ENCODE assay signal across 1 cellular context in the genomic region with DNA sequence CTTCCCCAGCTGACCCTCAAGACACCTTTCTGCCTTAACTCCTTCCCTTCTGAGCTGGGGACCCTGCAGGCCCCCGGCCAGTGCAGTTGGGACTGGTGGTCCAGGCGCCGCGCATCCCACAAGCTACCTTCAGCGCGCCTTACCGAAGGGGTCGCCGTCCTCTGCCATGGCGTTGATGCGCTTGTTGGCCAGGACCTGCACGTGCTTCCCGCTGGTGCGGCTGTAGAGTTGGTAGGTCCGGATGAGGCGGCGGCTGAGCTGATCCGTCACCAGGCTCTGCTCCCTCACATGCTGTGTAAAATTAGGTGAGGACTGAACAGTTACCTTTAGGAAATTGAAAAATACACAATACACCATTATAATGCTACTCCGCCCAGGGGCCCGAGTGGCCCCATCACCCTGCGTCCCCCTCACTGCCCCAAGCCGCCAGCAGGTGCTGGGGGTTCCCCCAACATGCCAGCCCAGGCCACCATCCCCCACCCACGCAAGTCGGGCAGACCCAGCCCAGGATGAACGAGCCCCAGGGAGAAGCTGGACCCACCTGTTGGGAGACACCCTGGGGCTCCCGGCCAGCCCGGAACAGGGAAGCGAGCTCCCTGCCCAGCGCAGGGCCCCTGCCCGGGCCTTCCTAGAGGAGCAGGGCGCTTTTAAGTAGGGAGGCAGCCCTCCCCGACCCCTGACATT.
TF ChIP-seq lines count a peak whose summit lies in the region.

No MANE protein-coding gene starts in this region.

TF ChIP-seq in WTC11, 78 proteins besides CTCF, POLR2A, EP300 and RAD21 (continued from another document):
- TF ChIP-seq, protein P1, sequence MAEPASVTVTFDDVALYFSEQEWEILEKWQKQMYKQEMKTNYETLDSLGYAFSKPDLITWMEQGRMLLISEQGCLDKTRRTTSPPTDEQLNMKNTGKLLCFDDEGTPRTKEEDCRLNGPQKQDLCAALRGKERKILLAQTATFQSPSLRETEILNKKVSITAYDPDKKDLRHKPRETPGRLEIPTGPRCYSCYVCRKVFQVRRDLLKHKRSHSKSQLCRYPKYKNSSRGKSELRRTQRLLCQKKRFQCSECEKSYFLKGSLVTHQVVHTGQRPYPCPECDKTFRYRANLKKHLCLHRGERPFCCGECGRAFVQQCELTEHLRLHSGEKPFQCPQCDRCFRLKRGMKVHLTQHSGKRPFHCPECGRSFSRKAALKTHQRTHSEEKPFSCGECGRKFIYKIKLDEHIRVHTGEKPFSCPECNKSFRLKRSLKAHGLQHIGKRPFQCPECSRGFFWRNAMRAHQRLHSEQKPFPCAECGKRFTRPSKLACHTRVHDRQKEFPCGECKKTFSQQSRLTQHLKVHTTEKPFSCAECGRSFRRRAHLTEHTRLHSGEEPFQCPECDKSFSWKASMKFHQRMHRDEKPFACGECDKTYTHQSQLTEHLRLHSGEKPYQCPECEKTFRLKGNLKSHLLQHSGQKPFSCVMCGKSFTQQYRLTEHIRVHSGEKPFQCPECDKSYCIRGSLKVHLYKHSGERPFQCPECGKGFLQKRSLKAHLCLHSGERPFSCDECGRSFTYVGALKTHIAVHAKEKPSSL (CRISPR knock-in tag; conservative IDR thresholded peaks at IDR 0.05): no peak
- TF ChIP-seq KAT7 (CRISPR knock-in tag; IDR thresholded peaks at IDR 0.05; ENCODE audit: borderline replicate concordance) (no peak), NFYB (CRISPR knock-in tag; conservative IDR thresholded peaks at IDR 0.05; ENCODE audit: low read depth) (peak; percentile 44; the same call in 1 of the 2 replicates), FOXP1 (CRISPR knock-in tag; IDR thresholded peaks at IDR 0.05; ENCODE audit: borderline replicate concordance) (peak; percentile 89; the same call in 1 of the 2 replicates), ZNF317 (CRISPR knock-in tag; IDR thresholded peaks at IDR 0.05; ENCODE audit: borderline replicate concordance, low read depth) (no peak), JUN (CRISPR knock-in tag; IDR thresholded peaks at IDR 0.05) (peak; percentile 55; the same call in 1 of the 2 replicates), SMAD4 (CRISPR knock-in tag; IDR thresholded peaks at IDR 0.05) (0 out of 2 replicates have a peak, but pooled peaks have one; percentile 36), TEAD4 (CRISPR knock-in tag; IDR thresholded peaks at IDR 0.05) (0 out of 2 replicates have a peak, but pooled peaks have one; percentile 25), ZNF423 (CRISPR knock-in tag; IDR thresholded peaks at IDR 0.05) (peak; percentile 37), RELA (CRISPR knock-in tag; IDR thresholded peaks at IDR 0.05; ENCODE audit: borderline replicate concordance) (peak; percentile 93), MXD4 (CRISPR knock-in tag; IDR thresholded peaks at IDR 0.05; ENCODE audit: borderline replicate concordance) (no peak), RORB (CRISPR knock-in tag; IDR thresholded peaks at IDR 0.05) (no peak)
- TF ChIP-seq, protein P2, sequence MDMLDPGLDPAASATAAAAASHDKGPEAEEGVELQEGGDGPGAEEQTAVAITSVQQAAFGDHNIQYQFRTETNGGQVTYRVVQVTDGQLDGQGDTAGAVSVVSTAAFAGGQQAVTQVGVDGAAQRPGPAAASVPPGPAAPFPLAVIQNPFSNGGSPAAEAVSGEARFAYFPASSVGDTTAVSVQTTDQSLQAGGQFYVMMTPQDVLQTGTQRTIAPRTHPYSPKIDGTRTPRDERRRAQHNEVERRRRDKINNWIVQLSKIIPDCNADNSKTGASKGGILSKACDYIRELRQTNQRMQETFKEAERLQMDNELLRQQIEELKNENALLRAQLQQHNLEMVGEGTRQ (CRISPR knock-in tag; IDR thresholded peaks at IDR 0.05): peak; percentile 42; the same call in 1 of the 2 replicates
- TF ChIP-seq, protein P3, sequence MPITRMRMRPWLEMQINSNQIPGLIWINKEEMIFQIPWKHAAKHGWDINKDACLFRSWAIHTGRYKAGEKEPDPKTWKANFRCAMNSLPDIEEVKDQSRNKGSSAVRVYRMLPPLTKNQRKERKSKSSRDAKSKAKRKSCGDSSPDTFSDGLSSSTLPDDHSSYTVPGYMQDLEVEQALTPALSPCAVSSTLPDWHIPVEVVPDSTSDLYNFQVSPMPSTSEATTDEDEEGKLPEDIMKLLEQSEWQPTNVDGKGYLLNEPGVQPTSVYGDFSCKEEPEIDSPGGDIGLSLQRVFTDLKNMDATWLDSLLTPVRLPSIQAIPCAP (CRISPR knock-in tag; IDR thresholded peaks at IDR 0.05): 0 out of 2 replicates have a peak, but pooled peaks have one; percentile 80
- TF ChIP-seq, protein P4, sequence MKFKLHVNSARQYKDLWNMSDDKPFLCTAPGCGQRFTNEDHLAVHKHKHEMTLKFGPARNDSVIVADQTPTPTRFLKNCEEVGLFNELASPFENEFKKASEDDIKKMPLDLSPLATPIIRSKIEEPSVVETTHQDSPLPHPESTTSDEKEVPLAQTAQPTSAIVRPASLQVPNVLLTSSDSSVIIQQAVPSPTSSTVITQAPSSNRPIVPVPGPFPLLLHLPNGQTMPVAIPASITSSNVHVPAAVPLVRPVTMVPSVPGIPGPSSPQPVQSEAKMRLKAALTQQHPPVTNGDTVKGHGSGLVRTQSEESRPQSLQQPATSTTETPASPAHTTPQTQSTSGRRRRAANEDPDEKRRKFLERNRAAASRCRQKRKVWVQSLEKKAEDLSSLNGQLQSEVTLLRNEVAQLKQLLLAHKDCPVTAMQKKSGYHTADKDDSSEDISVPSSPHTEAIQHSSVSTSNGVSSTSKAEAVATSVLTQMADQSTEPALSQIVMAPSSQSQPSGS (CRISPR knock-in tag; IDR thresholded peaks at IDR 0.05; ENCODE audit: borderline replicate concordance, low read depth): peak; percentile 72; the same call in 1 of the 2 replicates
- TF ChIP-seq, protein P5, sequence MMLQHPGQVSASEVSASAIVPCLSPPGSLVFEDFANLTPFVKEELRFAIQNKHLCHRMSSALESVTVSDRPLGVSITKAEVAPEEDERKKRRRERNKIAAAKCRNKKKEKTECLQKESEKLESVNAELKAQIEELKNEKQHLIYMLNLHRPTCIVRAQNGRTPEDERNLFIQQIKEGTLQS (CRISPR knock-in tag; conservative IDR thresholded peaks at IDR 0.05): 0 out of 2 replicates have a peak, but pooled peaks have one; percentile 41
